ENCODE assay signal across 1 cellular context in the genomic region with DNA sequence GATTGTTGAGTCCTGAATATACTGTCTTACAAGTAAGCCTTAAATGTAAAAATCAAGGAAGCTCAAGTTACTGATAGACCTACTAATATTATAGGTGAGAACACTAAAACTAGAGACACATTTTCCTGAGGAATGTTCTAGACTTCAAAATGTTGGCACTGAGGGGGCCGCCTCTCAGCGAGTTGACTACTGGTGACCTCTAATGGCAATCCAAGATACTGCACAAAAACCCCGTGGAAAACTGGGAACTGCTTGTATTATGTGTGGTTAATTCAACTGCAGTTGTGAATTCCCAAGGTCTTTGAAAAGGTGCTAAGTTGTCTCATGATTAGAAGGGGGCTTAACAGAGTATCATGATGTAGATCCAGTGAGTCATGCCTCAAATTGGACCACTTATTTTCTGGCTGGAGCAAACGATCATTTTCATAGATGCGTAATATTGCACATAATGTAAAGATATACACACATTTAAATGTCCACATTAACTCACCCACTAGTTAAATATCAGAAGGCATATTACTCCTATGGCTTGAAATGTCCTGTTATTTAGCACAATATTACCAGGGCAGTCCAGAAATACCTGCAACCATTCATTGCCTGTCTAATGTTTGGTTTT.
TF ChIP-seq lines count a peak whose summit lies in the region.

No MANE protein-coding gene starts in this region.

TF ChIP-seq in WTC11, 78 proteins besides CTCF, POLR2A, EP300 and RAD21 (continued from another document):
- TF ChIP-seq, protein P1, sequence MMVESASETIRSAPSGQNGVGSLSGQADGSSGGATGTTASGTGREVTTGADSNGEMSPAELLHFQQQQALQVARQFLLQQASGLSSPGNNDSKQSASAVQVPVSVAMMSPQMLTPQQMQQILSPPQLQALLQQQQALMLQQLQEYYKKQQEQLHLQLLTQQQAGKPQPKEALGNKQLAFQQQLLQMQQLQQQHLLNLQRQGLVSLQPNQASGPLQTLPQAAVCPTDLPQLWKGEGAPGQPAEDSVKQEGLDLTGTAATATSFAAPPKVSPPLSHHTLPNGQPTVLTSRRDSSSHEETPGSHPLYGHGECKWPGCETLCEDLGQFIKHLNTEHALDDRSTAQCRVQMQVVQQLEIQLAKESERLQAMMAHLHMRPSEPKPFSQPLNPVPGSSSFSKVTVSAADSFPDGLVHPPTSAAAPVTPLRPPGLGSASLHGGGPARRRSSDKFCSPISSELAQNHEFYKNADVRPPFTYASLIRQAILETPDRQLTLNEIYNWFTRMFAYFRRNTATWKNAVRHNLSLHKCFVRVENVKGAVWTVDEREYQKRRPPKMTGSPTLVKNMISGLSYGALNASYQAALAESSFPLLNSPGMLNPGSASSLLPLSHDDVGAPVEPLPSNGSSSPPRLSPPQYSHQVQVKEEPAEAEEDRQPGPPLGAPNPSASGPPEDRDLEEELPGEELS (CRISPR knock-in tag; IDR thresholded peaks at IDR 0.05) = no peak
